Comparison of ENCODE assay signal across 8 cellular contexts in the genomic region with DNA sequence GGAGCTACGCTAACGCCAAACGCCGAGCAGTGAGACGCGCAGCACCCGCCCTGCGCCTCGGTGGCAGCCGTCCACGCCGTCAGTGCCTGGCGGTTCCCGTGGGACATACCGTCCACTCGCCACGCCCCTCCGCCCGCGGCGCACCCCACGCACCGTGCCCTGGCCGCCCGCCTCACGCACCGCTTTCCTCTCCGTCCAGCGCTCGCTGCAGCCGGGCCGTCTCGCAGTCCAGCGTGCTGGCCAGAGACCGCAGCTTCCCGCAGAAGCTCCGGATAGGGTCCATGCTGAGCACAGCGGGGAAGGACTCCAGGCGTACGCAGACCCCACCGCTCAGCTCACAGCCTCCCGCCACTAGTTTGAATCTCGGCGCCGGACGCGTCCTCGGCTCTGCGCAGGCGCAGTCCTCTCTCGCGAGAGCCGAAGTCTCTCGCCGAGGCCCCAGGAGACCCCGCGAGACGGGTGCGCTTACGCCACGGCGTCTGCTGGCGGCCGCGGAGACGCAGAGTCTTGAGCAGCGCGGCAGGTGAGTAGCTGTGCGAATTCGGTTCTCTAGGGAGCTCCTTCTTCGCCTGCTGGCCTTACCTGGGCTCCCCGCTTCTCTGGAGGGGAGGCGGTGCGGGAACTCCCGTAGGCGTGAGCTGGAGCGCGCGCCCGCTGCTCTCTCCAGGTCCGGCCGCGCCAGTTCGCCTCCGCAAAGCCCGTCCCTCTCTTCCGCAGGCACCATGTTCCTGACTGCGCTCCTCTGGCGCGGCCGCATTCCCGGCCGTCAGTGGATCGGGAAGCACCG. TPM values are rescaled to one million over a fixed set of nuclear protein-coding genes. Genes with fewer than 3 reads are reported as not detected.
DNase-seq lines count a peak whose midpoint lies in the region; ATAC-seq and TF ChIP-seq lines count a peak whose summit lies in the region.

Gene MRPL57 (plus strand): TSS at position 464 of the 787 bp plus-strand sequence. CDS start 259 bp downstream, at position 723.
Gene SKA3 (minus strand): TSS at position 358 of the 787 bp plus-strand sequence. CDS start 75 bp downstream, at position 283.

- peak within 1 kb of the TSS; percentile 91 to 99 (median 97) for H3K4me3 Mint-ChIP-seq in CD4-positive, alpha-beta memory T cell
- peak within 1 kb of the TSS; percentile 98 for H3K4me3 Mint-ChIP-seq in activated CD8-positive, alpha-beta T cell treated with anti-CD3 and anti-CD28 coated beads for 36 hours

- peaks cover 0 to 14% of the 10 kb centered on the region in 2 donors for H3K36me3 Mint-ChIP-seq in CD4-positive, alpha-beta memory T cell
- peaks cover 32% of the 10 kb centered on the region for H3K36me3 Mint-ChIP-seq in activated CD8-positive, alpha-beta T cell treated with anti-CD3 and anti-CD28 coated beads for 36 hours (ENCODE audit: low read depth)

- peaks cover 12 to 31% (median 17%) of the 10 kb centered on the region in 4 donors for H3K4me1 Mint-ChIP-seq in CD4-positive, alpha-beta memory T cell
- peaks cover 17% of the 10 kb centered on the region for H3K4me1 Mint-ChIP-seq in activated CD8-positive, alpha-beta T cell treated with anti-CD3 and anti-CD28 coated beads for 36 hours (ENCODE audit: low read depth)

- TF ChIP-seq CTCF in activated CD8-positive, alpha-beta T cell treated with anti-CD3 and anti-CD28 coated beads for 36 hours (IDR thresholded peaks at IDR 0.05), result peak; percentile 49
- peak; percentile 23 for TF ChIP-seq CTCF in lower lobe of right lung (IDR thresholded peaks at IDR 0.05)

- peak within 1 kb of the TSS; percentile 57 to 84 for H3K4me3 ChIP-seq in CD4-positive, alpha-beta memory T cell (ENCODE audit: low read length in 2 of 2)
- H3K4me3 ChIP-seq in lower lobe of right lung, result peak within 1 kb of the TSS; percentile 98

- peaks cover 21% of the 10 kb centered on the region for H3K4me1 ChIP-seq in CD4-positive, alpha-beta memory T cell (ENCODE audit: insufficient read depth, low read length)
- H3K4me1 ChIP-seq in lower lobe of right lung, result peaks cover 22% of the 10 kb centered on the region

- ATAC-seq in GM19438 (IDR thresholded peaks at IDR 0.05; ENCODE audit: low read depth, unreplicated experiment) (peak; percentile 84), HG03575 (IDR thresholded peaks at IDR 0.05; ENCODE audit: extremely low read depth, insufficient number of reproducible peaks, low FRiP score, unreplicated experiment) (peak; percentile 55), lower lobe of right lung (peak; percentile 98 to 99)
- peak; percentile 95 for ATAC-seq in activated CD8-positive, alpha-beta T cell treated with anti-CD3 and anti-CD28 coated beads for 36 hours

- H3K36me3 ChIP-seq in CD4-positive, alpha-beta memory T cell (ENCODE audit: insufficient read depth, low read length), result no peaks in the 10 kb centered on the region
- H3K36me3 ChIP-seq in lower lobe of right lung, result no peaks in the 10 kb centered on the region

- CTCF ChIA-PET in CD4-positive, alpha-beta memory T cell (lab: Charles Lee; ENCODE audit: partially characterized antibody), result interaction anchor here (0.9 to 3.1 kb wide), 10 partner anchors 27 to 304 kb away, joined by 3 to 25 read pairs (median 4); partner anchors contain the start of gene ZDHHC20
- CTCF ChIA-PET in activated CD8-positive, alpha-beta T cell treated with anti-CD3 and anti-CD28 coated beads for 36 hours (lab: Charles Lee), result interaction anchor here (0.6 to 3.0 kb wide), 10 partner anchors 10 to 348 kb away, joined by 3 to 20 read pairs (median 3); no protein-coding TSS in a partner anchor

- H3K9me3 Mint-ChIP-seq in CD4-positive, alpha-beta memory T cell, result no peaks in the 10 kb centered on the region
- no peaks in the 10 kb centered on the region for H3K9me3 Mint-ChIP-seq in activated CD8-positive, alpha-beta T cell treated with anti-CD3 and anti-CD28 coated beads for 36 hours

- POLR2A ChIA-PET in CD4-positive, alpha-beta memory T cell (lab: Charles Lee; ENCODE audit: partially characterized antibody), result interaction anchor here (0.6 to 2.8 kb wide), 22 partner anchors 9 to 494 kb away, joined by 3 to 21 read pairs (median 4); partner anchors contain the start of genes EEF1AKMT1, FGF9, MICU2 and ZDHHC20
- POLR2A ChIA-PET in activated CD8-positive, alpha-beta T cell treated with anti-CD3 and anti-CD28 coated beads for 36 hours (lab: Charles Lee), result interaction anchor here (0.5 to 2.8 kb wide), 25 partner anchors 9 to 474 kb away, joined by 3 to 15 read pairs (median 3); partner anchors contain the start of genes XPO4 and ZDHHC20

- intact Hi-C loops in CD4-positive, alpha-beta memory T cell (cut with micrococcal nuclease), result loop anchor here (1.0 to 10.0 kb wide), 6 partner anchors 122 to 498 kb away; partner anchors contain the start of genes FGF9, XPO4 and ZDHHC20
- intact Hi-C loops in activated CD8-positive, alpha-beta T cell treated with anti-CD3 and anti-CD28 coated beads for 36 hours (cut with micrococcal nuclease), result no loop called here
- intact Hi-C loops in lower lobe of right lung (cut with DNase I), result no loop called here

- peak within 1 kb of the TSS; percentile 89 for H3K27ac ChIP-seq in CD4-positive, alpha-beta memory T cell (ENCODE audit: low read depth, low read length)
- H3K27ac ChIP-seq in lower lobe of right lung, result peak within 1 kb of the TSS; percentile 98

- H3K27me3 Mint-ChIP-seq in CD4-positive, alpha-beta memory T cell, result no peaks in the 10 kb centered on the region
- H3K27me3 Mint-ChIP-seq in activated CD8-positive, alpha-beta T cell treated with anti-CD3 and anti-CD28 coated beads for 36 hours, result no peaks in the 10 kb centered on the region

- no peaks in the 10 kb centered on the region for H3K27me3 ChIP-seq in CD4-positive, alpha-beta memory T cell (ENCODE audit: insufficient read depth, low read length)
- H3K27me3 ChIP-seq in lower lobe of right lung (ENCODE audit: low read depth), result no peaks in the 10 kb centered on the region

- H3K9me3 ChIP-seq in CD4-positive, alpha-beta memory T cell (ENCODE audit: control insufficient read depth in 1 of 2, low read length in 2 of 2), result no peaks in the 10 kb centered on the region
- H3K9me3 ChIP-seq in lower lobe of right lung, result no peaks in the 10 kb centered on the region

- H3K27ac Mint-ChIP-seq in CD4-positive, alpha-beta memory T cell, result peak within 1 kb of the TSS; percentile 91 to 99 (median 97)
- H3K27ac Mint-ChIP-seq in activated CD8-positive, alpha-beta T cell treated with anti-CD3 and anti-CD28 coated beads for 36 hours, result peak within 1 kb of the TSS; percentile 96

- DNase-seq in CD4-positive, alpha-beta memory T cell, result peak; percentile 92 to 95 (median 95)
- DNase-seq in NCI-H82 treated with DMSO at 0.1 percent for 48 hours (lab: John Stamatoyannopoulos, UW; ENCODE audit: unreplicated experiment) (peak; percentile 91), ecto neural progenitor cell (ENCODE audit: low spot score) (peak; percentile 97), lower lobe of right lung (peak; percentile 95)
- peak; percentile 92 for DNase-seq in activated CD8-positive, alpha-beta T cell treated with anti-CD3 and anti-CD28 coated beads for 36 hours
- peak; percentile 88 to 90 (median 90) for DNase-seq in stimulated activated CD4-positive, alpha-beta T cell treated with anti-CD3 and anti-CD28 coated beads, TNF-alpha, amount 100 ng/mL, for 24 hours (ENCODE audit: low read depth in 3 of 3)

RNA-seq across cellular contexts. Expression of gene MRPL57, which starts in this region (rescaled TPM):
- total RNA-seq in CD4-positive, alpha-beta memory T cell, result 10 to 100 TPM; 22.8 to 24.5 TPM
- polyA plus RNA-seq in CD4-positive, alpha-beta memory T cell, result 10 to 100 TPM; 46.3 to 56.2 TPM
- 10 to 100 TPM; 24.8 to 25.5 TPM for total RNA-seq in activated CD8-positive, alpha-beta T cell treated with anti-CD3 and anti-CD28 coated beads for 36 hours
- 16.8 TPM for total RNA-seq in lower lobe of right lung

RNA-seq across cellular contexts. Expression of gene SKA3, which starts in this region (rescaled TPM):
- total RNA-seq in CD4-positive, alpha-beta memory T cell, result under 1 TPM in 1 of 2 experiments, not detected in 1; 0.33 TPM
- polyA plus RNA-seq in CD4-positive, alpha-beta memory T cell, result under 1 TPM in 1 of 2 donors, not detected in 1; 0.72 TPM
- total RNA-seq in activated CD8-positive, alpha-beta T cell treated with anti-CD3 and anti-CD28 coated beads for 36 hours, result 10 to 100 TPM; 39.5 to 41.5 TPM
- total RNA-seq in lower lobe of right lung, result 1.4 TPM

Comparison
In these comparisons a context has a peak if more than half of its experiments do, and no peak if none do; other contexts are left out.
1. Peak in every context shown above with its lines: DNase-seq, ATAC-seq, H3K4me3 ChIP-seq and H3K27ac ChIP-seq.
2. RNA of gene SKA3 (total RNA-seq): 39.5 to 41.5 TPM in activated CD8-positive, alpha-beta T cell treated with anti-CD3 and anti-CD28 coated beads for 36 hours; 1.4 TPM in lower lobe of right lung (single experiment) and 0.33 TPM in CD4-positive, alpha-beta memory T cell; every median in the first group is over 10 times any median in the second.